Comparison of ENCODE assay signal across 1 cellular context in the genomic region with DNA sequence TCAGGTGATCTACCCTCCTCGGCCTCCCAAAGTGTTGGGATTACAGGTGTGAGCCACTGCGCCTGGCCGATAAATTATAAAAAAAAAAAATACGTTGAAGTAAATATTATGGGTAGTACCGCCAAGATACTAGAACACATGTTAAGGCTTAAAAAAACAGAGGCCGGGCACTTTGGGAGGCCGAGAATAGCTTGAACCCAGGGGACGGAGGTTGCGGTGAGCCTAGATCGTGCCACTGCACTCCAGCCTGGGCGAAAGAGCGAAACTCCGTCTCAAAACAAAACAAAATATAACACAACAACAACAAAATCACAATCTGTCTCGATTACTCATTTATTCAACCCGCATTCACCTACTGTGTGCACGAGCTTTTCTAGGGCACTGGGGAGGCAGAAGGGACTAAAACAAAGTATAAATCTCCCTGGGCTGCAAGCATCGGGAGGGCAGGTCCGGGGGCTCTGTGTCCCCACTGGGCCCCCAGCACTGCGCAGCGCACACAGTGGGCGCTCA.
TF ChIP-seq lines count a peak whose summit lies in the region.

No MANE protein-coding gene starts in this region.

TF ChIP-seq in H1, 55 proteins besides CTCF, POLR2A, EP300 and RAD21:
- TF ChIP-seq SP2 (IDR thresholded peaks at IDR 0.05; ENCODE audit: low read length) (no peak), KDM5A (IDR thresholded peaks at IDR 0.05; ENCODE audit: low read length) (no peak)
